In genomic region chr18:34999734-35000397, GRCh38 we compare ENCODE assay signal across 1 cellular context.
TF ChIP-seq lines count a peak whose summit lies in the region.

No MANE protein-coding gene starts in this region.

TF ChIP-seq in WTC11, 78 proteins besides CTCF, POLR2A, EP300 and RAD21 (continued from another document):
- TF ChIP-seq ATF6 (CRISPR knock-in tag; IDR thresholded peaks at IDR 0.05): no peak
- TF ChIP-seq TP53 (CRISPR knock-in tag; IDR thresholded peaks at IDR 0.05): no peak
- TF ChIP-seq CREB1 (CRISPR knock-in tag; IDR thresholded peaks at IDR 0.05): no peak
- TF ChIP-seq HMGA2 (CRISPR knock-in tag; IDR thresholded peaks at IDR 0.05): no peak
- no peak for TF ChIP-seq RELA (CRISPR knock-in tag; IDR thresholded peaks at IDR 0.05; ENCODE audit: borderline replicate concordance)
